17 cellular contexts compared by ENCODE assay signal in the genomic region with DNA sequence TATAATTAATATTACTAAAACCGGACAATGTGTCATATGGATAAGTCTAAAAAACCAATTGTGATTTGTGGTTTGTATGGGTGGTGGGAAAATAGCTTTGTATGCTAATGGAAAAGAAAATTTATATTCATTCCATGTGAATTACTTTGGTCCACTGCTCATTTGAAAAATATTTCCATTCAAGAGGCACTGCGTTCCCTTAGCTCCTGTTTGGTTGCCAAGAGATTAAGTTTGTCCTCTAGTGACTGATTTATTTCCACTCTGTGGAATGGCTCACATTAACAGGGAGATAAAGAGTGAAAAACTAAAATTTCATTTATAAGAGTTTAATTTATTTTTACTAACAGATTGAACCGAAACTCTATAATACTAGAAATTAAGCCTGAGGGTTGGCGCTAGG.
DNase-seq lines count a peak whose midpoint lies in the region; ATAC-seq and FAIRE-seq lines count a peak whose summit lies in the region.
"Had no signal": no experiment of that assay in that cellular context is flagged by ENCODE, and none has a peak within 500 bp of the region (broad histone marks: within the 10 kb centered on the region; RNA-seq: fewer than 3 reads in every experiment).

No MANE protein-coding gene starts in this region.

- H4K8ac ChIP-seq in mesenchymal stem cell (ENCODE audit: low read length) (no peak overlapping the region), mesendoderm (ENCODE audit: low read depth, low read length) (no peak overlapping the region)

- no peak overlapping the region for H2BK12ac ChIP-seq in mesenchymal stem cell (ENCODE audit: low read length in 2 of 2)

- H3K18ac ChIP-seq in mesenchymal stem cell (ENCODE audit: low read depth in 1 of 2, low read length in 2 of 2): no peak overlapping the region
- H3K18ac ChIP-seq in mesendoderm (ENCODE audit: low read length): no peak overlapping the region

- no peak overlapping the region for H3K56ac ChIP-seq in mesendoderm (ENCODE audit: low read length)

- H2BK5ac ChIP-seq in mesenchymal stem cell (ENCODE audit: low read depth, low read length, poor library complexity, severe bottlenecking): no peak overlapping the region
- no peak overlapping the region for H2BK5ac ChIP-seq in mesendoderm (ENCODE audit: low read length)

- 100% methylated on average over 2 of the region's 4 CpGs for WGBS in mesenchymal stem cell
- WGBS in mesendoderm (ENCODE audit: extremely low coverage, insufficient coverage, low lambda C conversion rate): no CpG with 5 or more reads among the region's 4 CpGs

- H3K4ac ChIP-seq in mesenchymal stem cell (ENCODE audit: low read depth in 1 of 2, low read length in 2 of 2) (no peak overlapping the region), mesendoderm (ENCODE audit: low read depth, low read length) (no peak overlapping the region)

- no peak overlapping the region for H3K14ac ChIP-seq in mesenchymal stem cell (ENCODE audit: low read length in 2 of 2)

- no peak overlapping the region for H3K9ac ChIP-seq in mesenchymal stem cell (ENCODE audit: low read length)
- H3K9ac ChIP-seq in mesendoderm (ENCODE audit: low read length): no peak overlapping the region
- H3K9ac ChIP-seq: parathyroid adenoma had no signal

- H3K36me3 ChIP-seq in mesenchymal stem cell (ENCODE audit: control insufficient read depth in 1 of 2, insufficient read depth in 2 of 2, low read depth in 1 of 2, low read length in 2 of 2) (no peaks in the 10 kb centered on the region), mesendoderm (ENCODE audit: control insufficient read depth, insufficient read depth, low read length) (no peaks in the 10 kb centered on the region)

- H2AFZ ChIP-seq in mesenchymal stem cell (ENCODE audit: low read depth, low read length): no peak overlapping the region
- H2AFZ ChIP-seq: parathyroid adenoma had no signal

- H4K5ac ChIP-seq in mesendoderm (ENCODE audit: low read length): no peak overlapping the region

- DNase-seq in EL (peak; percentile 47), LHCN-M2 (ENCODE audit: low read depth) (peak; percentile 80), amniotic epithelial cell (ENCODE audit: low read depth) (peak; percentile 97), mesenchymal stem cell (peak; percentile 63), NCI-H2081 treated with DMSO at 0.1 percent for 48 hours (lab: John Stamatoyannopoulos, UW) (no peak), RCC 7860 (ENCODE audit: low spot score) (no peak), mesendoderm (no peak)
- DNase-seq: activated B cell treated with CpG ODN at 0.5 μM for 24 hours; caudate nucleus; DMS 273 treated with DMSO at 0.1 percent for 48 hours; endodermal cell; kidney; NCI-H2171 treated with DMSO at 0.1 percent for 48 hours; PC-3; stimulated activated naive CD8-positive, alpha-beta T cell treated with anti-CD3 and anti-CD28 coated beads, Interleukin-15, Interleukin-2, amounts not matched to agents 100 U/mL and 50 U/mL, for 24 hours had no signal

- H3K27ac ChIP-seq in mesenchymal stem cell (ENCODE audit: low read length, poor library complexity, severe bottlenecking) (no peak overlapping the region), mesendoderm (ENCODE audit: low read depth, low read length) (no peak overlapping the region)
- H3K27ac ChIP-seq: parathyroid adenoma had no signal

- H3K27me3 ChIP-seq in mesenchymal stem cell (ENCODE audit: control insufficient read depth in 1 of 2, insufficient read depth in 1 of 2, low read length in 2 of 2): no peaks in the 10 kb centered on the region
- H3K27me3 ChIP-seq in mesendoderm (ENCODE audit: insufficient read depth, low read length, poor library complexity): no peaks in the 10 kb centered on the region

- H3K23ac ChIP-seq in mesenchymal stem cell (ENCODE audit: low read length in 2 of 2) (no peak overlapping the region), mesendoderm (ENCODE audit: low read length) (no peak overlapping the region)

- H2AK5ac ChIP-seq in mesenchymal stem cell (ENCODE audit: low read length, severe bottlenecking): no peak overlapping the region
- no peak overlapping the region for H2AK5ac ChIP-seq in mesendoderm (ENCODE audit: low read length)

- no peaks in the 10 kb centered on the region for H3K9me3 ChIP-seq in mesenchymal stem cell (ENCODE audit: control insufficient read depth, low read length)

- no peaks in the 10 kb centered on the region for H3K79me2 ChIP-seq in mesendoderm (ENCODE audit: control insufficient read depth, insufficient read depth, low read length)
- H3K79me2 ChIP-seq: parathyroid adenoma had no signal

- H2BK15ac ChIP-seq in mesenchymal stem cell (ENCODE audit: low read depth, poor library complexity, severe bottlenecking) (no peak overlapping the region), mesendoderm (replicated peaks; ENCODE audit: low read depth) (no peak overlapping the region)

- H3K4me2 ChIP-seq in mesenchymal stem cell (ENCODE audit: low read length, poor library complexity, severe bottlenecking) (no peak overlapping the region), mesendoderm (ENCODE audit: low read length) (no peak overlapping the region)

- H4K91ac ChIP-seq in mesenchymal stem cell (ENCODE audit: low read length): no peak overlapping the region

- ATAC-seq in HG02970 (IDR thresholded peaks at IDR 0.05; ENCODE audit: low FRiP score, unreplicated experiment): no peak
- ATAC-seq: PC-3; stimulated activated naive CD8-positive, alpha-beta T cell treated with anti-CD3 and anti-CD28 coated beads, Interleukin-15, Interleukin-2, amounts not matched to agents 100 U/mL and 50 U/mL, for 24 hours had no signal

- H3K4me3 ChIP-seq in mesenchymal stem cell (ENCODE audit: insufficient read depth in 1 of 2, low read depth in 1 of 2, low read length in 2 of 2) (no peak overlapping the region), mesendoderm (ENCODE audit: low read length) (no peak overlapping the region)

- no peak for FAIRE-seq in RCC 7860 (lab: Jason Lieb, UNC)

- no peak overlapping the region for H2BK120ac ChIP-seq in mesenchymal stem cell (ENCODE audit: low read depth, low read length)
- no peak overlapping the region for H2BK120ac ChIP-seq in mesendoderm (ENCODE audit: low read depth, low read length)

- H3K4me1 ChIP-seq in mesenchymal stem cell (ENCODE audit: control insufficient read depth, insufficient read depth, low read depth, low read length): no peaks in the 10 kb centered on the region
- no peaks in the 10 kb centered on the region for H3K4me1 ChIP-seq in mesendoderm (ENCODE audit: control insufficient read depth, low read depth, low read length)
- H3K4me1 ChIP-seq: parathyroid adenoma had no signal

- H3K79me1 ChIP-seq in mesenchymal stem cell (replicated peaks; ENCODE audit: low read length, poor library complexity, severe bottlenecking) (no peaks in the 10 kb centered on the region), mesendoderm (ENCODE audit: low read length) (no peaks in the 10 kb centered on the region)

Comparison
In these comparisons a context has a peak if more than half of its experiments do, and no peak if none do; other contexts are left out.
1. DNase-seq: peak in EL (single experiment), LHCN-M2 (single experiment), amniotic epithelial cell (single experiment) and mesenchymal stem cell (single experiment); none in NCI-H2081 treated with DMSO at 0.1 percent for 48 hours (single experiment), RCC 7860 (single experiment) and mesendoderm (single experiment).